In genomic region chr10:9222917-9223316, GRCh38 we compare ENCODE assay signal across 21 cellular contexts.
DNase-seq lines count a peak whose midpoint lies in the region; TF ChIP-seq lines count a peak whose summit lies in the region.
"Had no signal": no experiment of that assay in that cellular context is flagged by ENCODE, and none has a peak within 500 bp of the region (broad histone marks: within the 10 kb centered on the region; RNA-seq: fewer than 3 reads in every experiment).

No MANE protein-coding gene starts in this region.

- H3K9me3 ChIP-seq in adipocyte (ENCODE audit: control insufficient read depth, low read length), result no peaks in the 10 kb centered on the region
- no peaks in the 10 kb centered on the region for H3K9me3 ChIP-seq in smooth muscle cell (replicated peaks; ENCODE audit: low read depth)
- H3K9me3 ChIP-seq: esophagus muscularis mucosa had no signal

- H3F3A ChIP-seq in smooth muscle cell (ENCODE audit: low read depth), result no peaks in the 10 kb centered on the region

- DNase-seq in NCI-H524 (lab: John Stamatoyannopoulos, UW), result peak; percentile 10 to 16
- DNase-seq in NCI-H524 treated with DMSO at 0.1 percent for 48 hours (lab: John Stamatoyannopoulos, UW), result no peak
- DNase-seq in adipocyte (ENCODE audit: low read depth), result peak; percentile 22
- peak; percentile 47 to 82 for DNase-seq in foreskin fibroblast
- no peak for DNase-seq in smooth muscle cell (lab: John Stamatoyannopoulos, UW; ENCODE audit: unreplicated experiment)
- DNase-seq in NAMALWA (ENCODE audit: low spot score), result no peak
- DNase-seq in NCI-H748 treated with DMSO at 0.1 percent for 48 hours (lab: John Stamatoyannopoulos, UW), result no peak
- no peak for DNase-seq in dorsolateral prefrontal cortex
- DNase-seq: activated CD4-positive, alpha-beta T cell treated with anti-CD3 and anti-CD28 coated beads, Interleukin-2, amount 10 ng/mL, durations not matched to agents 7 days and 5 days; activated gamma-delta T cell; amniotic stem cell; C1 segment of cervical spinal cord; effector CD4-positive, alpha-beta T cell; islet precursor cell; naive thymus-derived CD4-positive, alpha-beta T cell; NCI-H1105 treated with DMSO at 0.1 percent for 48 hours; NCI-H774; SHP77 treated with DMSO at 0.1 percent for 48 hours had no signal

- H3K9ac ChIP-seq in adipocyte (ENCODE audit: low read length) (no peak overlapping the region), smooth muscle cell (ENCODE audit: low read depth) (no peak overlapping the region)
- H3K9ac ChIP-seq: KMS-11 had no signal

- TF ChIP-seq CTCF in foreskin fibroblast (IDR thresholded peaks at IDR 0.05; ENCODE audit: low read depth, low read length), result no peak
- TF ChIP-seq CTCF in smooth muscle cell (IDR thresholded peaks at IDR 0.05; ENCODE audit: borderline replicate concordance, insufficient read depth, poor library complexity, severe bottlenecking), result no peak
- no peak for TF ChIP-seq CTCF in dorsolateral prefrontal cortex (IDR thresholded peaks at IDR 0.05 in 54 of 56, conservative IDR thresholded peaks at IDR 0.05 in 2 of 56; ENCODE audit: low read depth in 1 of 56, partially characterized antibody in 56 of 56)

- H3K4me2 ChIP-seq in smooth muscle cell, result peak overlapping the region; percentile 25
- H3K4me2 ChIP-seq: KMS-11 had no signal

- H3K27ac ChIP-seq in smooth muscle cell (ENCODE audit: low read depth) (no peak overlapping the region), dorsolateral prefrontal cortex (no peak overlapping the region)
- H3K27ac ChIP-seq: 22Rv1, esophagus muscularis mucosa, KMS-11 had no signal

- no peak overlapping the region for H2AFZ ChIP-seq in smooth muscle cell (ENCODE audit: low read depth)

- H3K4me3 ChIP-seq in adipocyte (ENCODE audit: low read length) (no peak overlapping the region), foreskin fibroblast (ENCODE audit: low read depth in 1 of 2, low read length in 2 of 2) (no peak overlapping the region), smooth muscle cell (no peak overlapping the region), dorsolateral prefrontal cortex (no peak overlapping the region)
- H3K4me3 ChIP-seq: esophagus muscularis mucosa had no signal

- 26% methylated on average over 3 of the region's 3 CpGs for WGBS in smooth muscle cell (ENCODE audit: low lambda C conversion rate)

- H4K20me1 ChIP-seq in smooth muscle cell (ENCODE audit: low read depth), result no peaks in the 10 kb centered on the region

- H3K4me1 ChIP-seq in adipocyte (ENCODE audit: control insufficient read depth, insufficient read depth, low read length), result peaks cover 9% of the 10 kb centered on the region
- H3K4me1 ChIP-seq in smooth muscle cell (ENCODE audit: low read depth), result no peaks in the 10 kb centered on the region
- H3K4me1 ChIP-seq: esophagus muscularis mucosa had no signal

- H3K27me3 ChIP-seq in adipocyte (replicated peaks; ENCODE audit: control insufficient read depth, insufficient read depth, low read length) (no peaks in the 10 kb centered on the region), smooth muscle cell (ENCODE audit: low read depth) (no peaks in the 10 kb centered on the region), dorsolateral prefrontal cortex (peaks cover 0 to 8% (median 0%) of the 10 kb centered on the region in 45 donors)
- H3K27me3 ChIP-seq: esophagus muscularis mucosa had no signal

- H3K79me2 ChIP-seq in smooth muscle cell (ENCODE audit: low read depth), result no peaks in the 10 kb centered on the region

- H3K36me3 ChIP-seq in adipocyte (ENCODE audit: control insufficient read depth, insufficient read depth, low read length, severe bottlenecking) (no peaks in the 10 kb centered on the region), smooth muscle cell (ENCODE audit: low read depth) (no peaks in the 10 kb centered on the region)
- H3K36me3 ChIP-seq: esophagus muscularis mucosa had no signal

- intact Hi-C loops in dorsolateral prefrontal cortex (cut with DNase I), result no loop called here

Comparison
In these comparisons a context has a peak if more than half of its experiments do, and no peak if none do; other contexts are left out.
1. DNase-seq: peak in NCI-H524 (2 of 2), adipocyte (single experiment) and foreskin fibroblast (2 of 2); none in NCI-H524 treated with DMSO at 0.1 percent for 48 hours (single experiment), smooth muscle cell (single experiment), NAMALWA (single experiment), NCI-H748 treated with DMSO at 0.1 percent for 48 hours (single experiment) and dorsolateral prefrontal cortex (0 of 10).